ENCODE assay signal across 8 cellular contexts in the genomic region with DNA sequence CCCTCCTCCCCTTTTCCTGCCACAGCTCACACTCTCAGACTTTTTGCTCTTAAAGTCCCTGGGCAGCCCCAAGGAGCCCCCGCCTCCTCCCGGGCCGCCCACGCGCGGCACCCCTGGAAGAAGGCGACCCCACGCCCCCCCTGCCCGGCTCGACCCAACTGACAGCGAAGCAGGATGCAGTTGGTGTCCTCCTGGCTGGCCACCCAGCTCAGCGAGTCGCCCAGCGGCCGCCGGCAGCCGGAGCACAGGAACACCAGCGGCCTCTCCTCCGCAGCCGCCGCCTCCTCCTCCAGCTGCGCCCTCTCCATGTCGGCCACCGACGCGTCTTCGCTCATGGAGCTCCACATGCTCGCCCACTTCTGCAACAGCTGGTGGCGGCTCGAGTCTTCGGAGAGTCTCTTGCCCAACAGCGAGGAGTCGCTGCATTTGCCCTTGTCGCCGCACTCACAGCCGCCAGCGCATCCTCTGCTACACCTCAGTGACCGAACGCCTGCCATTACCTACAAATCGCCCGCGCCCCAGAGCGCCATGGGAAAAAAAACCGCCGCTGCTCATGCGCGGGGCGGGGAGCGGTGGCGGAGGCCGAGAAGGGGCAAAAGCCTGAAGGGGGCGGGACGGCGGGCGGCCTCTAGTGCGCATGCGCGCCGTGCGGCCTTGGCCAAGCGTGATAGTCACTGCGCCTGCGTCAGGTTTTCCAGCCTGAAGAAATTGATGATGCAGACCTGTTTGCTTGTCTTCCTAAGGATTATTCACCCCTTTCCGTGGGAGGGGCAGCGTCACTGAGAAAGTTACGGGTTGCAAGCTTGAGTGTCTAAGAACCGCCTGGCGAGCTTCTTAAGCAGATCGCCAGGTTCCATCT. TPM values are rescaled to one million over a fixed set of nuclear protein-coding genes. Genes with fewer than 3 reads are reported as not detected.
DNase-seq lines count a peak whose midpoint lies in the region; ATAC-seq and TF ChIP-seq lines count a peak whose summit lies in the region.

A gene with protein sequence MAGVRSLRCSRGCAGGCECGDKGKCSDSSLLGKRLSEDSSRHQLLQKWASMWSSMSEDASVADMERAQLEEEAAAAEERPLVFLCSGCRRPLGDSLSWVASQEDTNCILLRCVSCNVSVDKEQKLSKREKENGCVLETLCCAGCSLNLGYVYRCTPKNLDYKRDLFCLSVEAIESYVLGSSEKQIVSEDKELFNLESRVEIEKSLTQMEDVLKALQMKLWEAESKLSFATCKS (minus strand): TSS at position 532 of the 859 bp plus-strand sequence. CDS start 35 bp downstream, at position 497.

- peaks cover 6% of the 10 kb centered on the region for H3K36me3 Mint-ChIP-seq in activated CD4-positive, alpha-beta T cell treated with anti-CD3 and anti-CD28 coated beads, Interleukin-2, amount 10 ng/mL, durations not matched to agents 24 days and 14 days (ENCODE audit: low read depth)

- peaks cover 3% of the 10 kb centered on the region for H3K27me3 Mint-ChIP-seq in activated CD4-positive, alpha-beta T cell treated with anti-CD3 and anti-CD28 coated beads, Interleukin-2, amount 10 ng/mL, durations not matched to agents 24 days and 14 days

- intact Hi-C loops in activated CD4-positive, alpha-beta T cell treated with anti-CD3 and anti-CD28 coated beads, Interleukin-2, amount 10 ng/mL, durations not matched to agents 24 days and 14 days (cut with micrococcal nuclease), result loop anchor here (1.0 to 10.0 kb wide), 6 partner anchors 37 to 614 kb away; partner anchors contain the start of genes CFAP298 and URB1

- peak within 1 kb of the TSS; percentile 98 for H3K27ac Mint-ChIP-seq in activated CD4-positive, alpha-beta T cell treated with anti-CD3 and anti-CD28 coated beads, Interleukin-2, amount 10 ng/mL, durations not matched to agents 24 days and 14 days

- peaks cover 32% of the 10 kb centered on the region for H3K4me1 Mint-ChIP-seq in activated CD4-positive, alpha-beta T cell treated with anti-CD3 and anti-CD28 coated beads, Interleukin-2, amount 10 ng/mL, durations not matched to agents 24 days and 14 days

- DNase-seq in BJ (ENCODE audit: low read depth) (peak; percentile 76), NCI-H526 treated with DMSO at 0.1 percent for 48 hours (lab: John Stamatoyannopoulos, UW) (peak; percentile 86), cortex of kidney (lab: John Stamatoyannopoulos, UW) (peak; percentile 93), left kidney (ENCODE audit: low read depth, low spot score) (peak; percentile 99)
- DNase-seq in activated CD4-positive, alpha-beta T cell treated with anti-CD3 and anti-CD28 coated beads, Interleukin-2, amount 10 ng/mL, durations not matched to agents 24 days and 14 days, result peak; percentile 99
- DNase-seq in stimulated activated CD4-positive, alpha-beta T cell treated with anti-CD3 and anti-CD28 coated beads, Interleukin-2, amount 100 ng/mL, for 24 hours, result peak; percentile 99

- POLR2A ChIA-PET in BJ (lab: Charles Lee), result no interaction called here

- H3K27me3 ChIP-seq in BJ (ENCODE audit: control insufficient read depth, insufficient read depth, low read length), result no peaks in the 10 kb centered on the region

- ATAC-seq in GM19324 (IDR thresholded peaks at IDR 0.05; ENCODE audit: low FRiP score, unreplicated experiment) (peak; percentile 93), HG03469 (IDR thresholded peaks at IDR 0.05; ENCODE audit: unreplicated experiment) (peak; percentile 74)

- peak within 1 kb of the TSS; percentile 98 for H3K4me3 ChIP-seq in BJ (ENCODE audit: low read depth, low read length)

- CTCF ChIA-PET in BJ (lab: Yijun Ruan, JAX), result interaction anchor here (0.6 to 1.8 kb wide), 3 partner anchors 37 to 493 kb away, joined by 3 to 5 read pairs (median 3); no protein-coding TSS in a partner anchor

- no peaks in the 10 kb centered on the region; the same call in 1 of the 2 replicates for H3K36me3 ChIP-seq in BJ (ENCODE audit: control insufficient read depth, insufficient read depth, low read length)

- H3K4me3 Mint-ChIP-seq in activated CD4-positive, alpha-beta T cell treated with anti-CD3 and anti-CD28 coated beads, Interleukin-2, amount 10 ng/mL, durations not matched to agents 24 days and 14 days, result peak within 1 kb of the TSS; percentile 100

- TF ChIP-seq CTCF in BJ (IDR thresholded peaks at IDR 0.05; ENCODE audit: insufficient read depth, low read depth, low read length), result 0 out of 2 replicates have a peak, but pooled peaks have one; percentile 1

- H3K9me3 Mint-ChIP-seq in activated CD4-positive, alpha-beta T cell treated with anti-CD3 and anti-CD28 coated beads, Interleukin-2, amount 10 ng/mL, durations not matched to agents 24 days and 14 days, result no peaks in the 10 kb centered on the region

RNA-seq across cellular contexts. Expression of the gene that starts here (rescaled TPM):
- 6.0 and 7.2 TPM in 2 replicates for polyA plus RNA-seq in BJ (2011; rRNA removed)
- polyA minus RNA-seq in BJ (2011; rRNA and poly(A)+ RNA removed), result 0.82 and 1.2 TPM in 2 replicates
- total RNA-seq in activated CD4-positive, alpha-beta T cell treated with anti-CD3 and anti-CD28 coated beads, Interleukin-2, amount 10 ng/mL, durations not matched to agents 24 days and 14 days, result 27.8 and 31.3 TPM in 2 replicates

Comparison
In these comparisons a context has a peak if more than half of its experiments do, and no peak if none do; other contexts are left out.
1. Peak in every context shown above with its lines: DNase-seq, ATAC-seq and H3K4me3 ChIP-seq.